Comparison of ENCODE assay signal across 13 cellular contexts in the genomic region with DNA sequence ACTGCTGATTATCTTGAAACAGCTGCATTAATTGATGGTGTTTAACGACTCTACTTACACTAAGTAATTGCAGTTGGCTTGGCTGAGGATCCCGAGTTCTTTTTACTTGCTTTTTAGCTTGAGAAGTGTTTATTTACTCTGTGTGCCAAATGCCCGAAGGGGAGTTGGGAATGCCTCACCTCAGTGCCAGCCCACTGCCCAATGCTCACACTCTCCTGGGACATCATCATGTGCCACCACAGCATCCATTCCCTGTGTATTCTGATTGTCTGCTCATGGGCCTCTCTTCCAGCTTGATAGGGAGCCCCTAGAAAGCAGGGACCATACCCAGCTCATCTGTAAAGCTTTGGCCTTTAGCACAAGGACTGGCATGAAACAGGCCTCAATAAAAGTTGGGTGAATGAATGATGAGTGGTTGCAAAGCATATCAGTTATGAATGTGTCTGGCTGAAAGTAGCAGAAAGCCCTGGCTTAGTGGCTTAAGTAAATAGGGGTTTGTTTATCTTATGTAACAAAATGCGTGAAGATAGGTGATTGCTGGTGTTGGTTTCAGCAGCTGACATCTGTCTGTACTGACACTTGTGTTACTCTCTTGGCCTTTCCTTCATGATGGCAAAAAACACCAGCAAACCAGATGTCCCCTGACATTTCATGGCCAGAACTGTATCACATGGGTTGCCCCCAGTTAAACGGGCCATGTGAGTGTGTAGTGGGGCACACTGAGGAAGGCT. TPM values are rescaled to one million over a fixed set of nuclear protein-coding genes. Genes with fewer than 3 reads are reported as not detected.
DNase-seq lines count a peak whose midpoint lies in the region; TF ChIP-seq lines count a peak whose summit lies in the region.
"Had no signal": no experiment of that assay in that cellular context is flagged by ENCODE, and none has a peak within 500 bp of the region (broad histone marks: within the 10 kb centered on the region; RNA-seq: fewer than 3 reads in every experiment).

No MANE protein-coding gene starts in this region.

- peak overlapping the region; percentile 7 for H2AFZ ChIP-seq in mammary epithelial cell (ENCODE audit: low read depth, low read length)
- no peak overlapping the region for H2AFZ ChIP-seq in OCI-LY7 (ENCODE audit: low read length)

- H3K4me3 ChIP-seq in mammary epithelial cell (replicated peaks in 1 of 3; ENCODE audit: insufficient read depth in 1 of 3, low read depth in 2 of 3, low read length in 3 of 3), result no peak overlapping the region
- H3K4me3 ChIP-seq in breast epithelium, result no peak overlapping the region
- H3K4me3 ChIP-seq in MG63, result no peak overlapping the region
- H3K4me3 ChIP-seq in skeletal muscle tissue (ENCODE audit: low read length in 3 of 3), result no peak overlapping the region
- no peak overlapping the region for H3K4me3 ChIP-seq in OCI-LY7 (ENCODE audit: low read depth, low read length, poor library complexity, severe bottlenecking)

- no peaks in the 10 kb centered on the region for H3K79me2 ChIP-seq in mammary epithelial cell (ENCODE audit: insufficient read depth, low read length)
- H3K79me2 ChIP-seq in OCI-LY7 (ENCODE audit: insufficient read depth, low read depth, low read length), result no peaks in the 10 kb centered on the region

- TF ChIP-seq POLR2A in breast epithelium (IDR thresholded peaks at IDR 0.05), result no peak

- TF ChIP-seq CTCF in mammary epithelial cell (conservative IDR thresholded peaks at IDR 0.05 in 1 of 2, IDR thresholded peaks at IDR 0.05 in 1 of 2; ENCODE audit: extremely low read depth in 1 of 2, insufficient read depth in 1 of 2, low read depth in 1 of 2, low read length in 2 of 2), result no peak
- TF ChIP-seq CTCF in breast epithelium (IDR thresholded peaks at IDR 0.05), result no peak
- TF ChIP-seq CTCF in OCI-LY7 (conservative IDR thresholded peaks at IDR 0.05; ENCODE audit: low read length), result no peak

- no peak overlapping the region for H3K4me2 ChIP-seq in mammary epithelial cell (ENCODE audit: insufficient read depth, low read depth, low read length)
- no peak overlapping the region for H3K4me2 ChIP-seq in OCI-LY7 (ENCODE audit: low read length)

- no TSS peak for BruUV-seq in mammary epithelial cell (replicated peaks; lab: Mats Ljungman, UMichigan)
- BruUV-seq in OCI-LY7 (replicated peaks; lab: Mats Ljungman, UMichigan), result no TSS peak

- CTCF ChIA-PET in mammary epithelial cell (lab: Charles Lee; ENCODE audit: low non-redundant PET) (no interaction called here), OCI-LY7 (lab: Charles Lee; ENCODE audit: unreplicated experiment) (no interaction called here)

- in situ Hi-C loops in mammary epithelial cell (cut with MboI; ENCODE audit: low sequenced_read_pairs in 2 of 2), result no loop called here

- H3K27ac ChIP-seq in mammary epithelial cell (ENCODE audit: insufficient read depth, low read depth, low read length) (no peak overlapping the region), breast epithelium (no peak overlapping the region), skeletal muscle tissue (ENCODE audit: low read depth, low read length) (peak overlapping the region; percentile 36), OCI-LY7 (ENCODE audit: low read depth, low read length, poor library complexity, severe bottlenecking) (no peak overlapping the region)

- H3K9ac ChIP-seq in mammary epithelial cell (ENCODE audit: insufficient read depth, low read length) (no peak overlapping the region), skeletal muscle tissue (ENCODE audit: low read depth in 1 of 3, low read length in 3 of 3) (no peak overlapping the region)

- H3K9me2 ChIP-seq in OCI-LY7 (ENCODE audit: insufficient read depth, low read length), result no peaks in the 10 kb centered on the region

- peak overlapping the region; percentile 5 for H3K27ac Mint-ChIP-seq in activated T-helper 1 cell treated with anti-CD3 and anti-CD28 coated beads, Interleukin-12 subunit alpha, Interleukin-12 subunit beta, Interleukin-2, Interleukin-4 antibody, amounts not matched to agents 30 ng/mL and 10 ng/mL and 1 ng/mL, durations not matched to agents 14 hours and 24 hours and 36 hours

- H3K9me3 ChIP-seq in mammary epithelial cell (replicated peaks; ENCODE audit: insufficient read depth, low read length) (no peaks in the 10 kb centered on the region), breast epithelium (no peaks in the 10 kb centered on the region), MG63 (no peaks in the 10 kb centered on the region), skeletal muscle tissue (ENCODE audit: control insufficient read depth in 3 of 3, low read length in 3 of 3) (no peaks in the 10 kb centered on the region), OCI-LY7 (ENCODE audit: low read length) (no peaks in the 10 kb centered on the region)

- H3K4me1 ChIP-seq in mammary epithelial cell (ENCODE audit: insufficient read depth, low read length), result peaks cover 19% of the 10 kb centered on the region
- H3K4me1 ChIP-seq in breast epithelium, result no peaks in the 10 kb centered on the region
- H3K4me1 ChIP-seq in skeletal muscle tissue (ENCODE audit: control insufficient read depth in 3 of 3, insufficient read depth in 3 of 3, low read length in 3 of 3), result peaks cover 50 to 65% (median 50%) of the 10 kb centered on the region in 3 donors
- no peaks in the 10 kb centered on the region for H3K4me1 ChIP-seq in OCI-LY7 (ENCODE audit: insufficient read depth, low read length, poor library complexity, severe bottlenecking)

- H3K36me3 ChIP-seq in mammary epithelial cell (ENCODE audit: insufficient read depth, low read length), result no peaks in the 10 kb centered on the region
- H3K36me3 ChIP-seq in breast epithelium, result no peaks in the 10 kb centered on the region
- H3K36me3 ChIP-seq in MG63, result peaks cover 32% of the 10 kb centered on the region
- peaks cover 0 to 2% (median 0%) of the 10 kb centered on the region in 3 donors for H3K36me3 ChIP-seq in skeletal muscle tissue (ENCODE audit: control insufficient read depth in 3 of 3, insufficient read depth in 3 of 3, low read length in 3 of 3)
- H3K36me3 ChIP-seq in OCI-LY7 (ENCODE audit: insufficient read depth, low read length), result no peaks in the 10 kb centered on the region

- H4K20me1 ChIP-seq in mammary epithelial cell (ENCODE audit: insufficient read depth, low read length), result no peaks in the 10 kb centered on the region
- no peaks in the 10 kb centered on the region for H4K20me1 ChIP-seq in OCI-LY7 (ENCODE audit: insufficient read depth, low read length)

- H3K36me3 Mint-ChIP-seq in activated T-helper 1 cell treated with anti-CD3 and anti-CD28 coated beads, Interleukin-12 subunit alpha, Interleukin-12 subunit beta, Interleukin-2, Interleukin-4 antibody, amounts not matched to agents 30 ng/mL and 10 ng/mL and 1 ng/mL, durations not matched to agents 14 hours and 24 hours and 36 hours (ENCODE audit: low read depth), result peaks cover 31% of the 10 kb centered on the region

- intact Hi-C loops in mammary epithelial cell (cut with micrococcal nuclease), result no loop called here
- intact Hi-C loops in breast epithelium (cut with DNase I; ENCODE audit: low total_unique reads), result loop anchor here (5.0 kb wide), 1 partner anchor 1763 kb away; a partner anchor contains a TSS
- intact Hi-C loops in activated T-helper 1 cell treated with anti-CD3 and anti-CD28 coated beads, Interleukin-12 subunit alpha, Interleukin-12 subunit beta, Interleukin-2, Interleukin-4 antibody, amounts not matched to agents 30 ng/mL and 10 ng/mL and 1 ng/mL, durations not matched to agents 14 hours and 24 hours and 36 hours (cut with micrococcal nuclease), result loop anchor here (10.0 kb wide), 1 partner anchor 635 kb away; a partner anchor contains a TSS
- intact Hi-C loops in OCI-LY7 (cut with micrococcal nuclease; ENCODE audit: unreplicated experiment), result no loop called here

- POLR2A ChIA-PET in OCI-LY7 (lab: Charles Lee), result interaction anchor here (1.5 to 1.9 kb wide), 2 partner anchors 9 to 15 kb away, joined by 5 to 8 read pairs; no protein-coding TSS in a partner anchor

- H3K27me3 ChIP-seq in mammary epithelial cell (ENCODE audit: insufficient read depth, low read length) (no peaks in the 10 kb centered on the region), breast epithelium (no peaks in the 10 kb centered on the region), MG63 (no peaks in the 10 kb centered on the region), skeletal muscle tissue (ENCODE audit: control insufficient read depth in 3 of 3, insufficient read depth in 3 of 3, low read length in 3 of 3) (no peaks in the 10 kb centered on the region)

- no peak overlapping the region for H3K4me3 Mint-ChIP-seq in activated T-helper 1 cell treated with anti-CD3 and anti-CD28 coated beads, Interleukin-12 subunit alpha, Interleukin-12 subunit beta, Interleukin-2, Interleukin-4 antibody, amounts not matched to agents 30 ng/mL and 10 ng/mL and 1 ng/mL, durations not matched to agents 14 hours and 24 hours and 36 hours

- no peaks in the 10 kb centered on the region for H3K9me3 Mint-ChIP-seq in activated T-helper 1 cell treated with anti-CD3 and anti-CD28 coated beads, Interleukin-12 subunit alpha, Interleukin-12 subunit beta, Interleukin-2, Interleukin-4 antibody, amounts not matched to agents 30 ng/mL and 10 ng/mL and 1 ng/mL, durations not matched to agents 14 hours and 24 hours and 36 hours

- dilution Hi-C loops in mammary epithelial cell (cut with HindIII; ENCODE audit: low sequenced_read_pairs), result no loop called here

- DNase-seq in mammary epithelial cell (no peak), breast epithelium (ENCODE audit: low spot score in 2 of 2) (no peak), MG63 (peak; percentile 47), OCI-LY7 (ENCODE audit: low spot score) (no peak)
- DNase-seq in activated T-helper 1 cell treated with anti-CD3 and anti-CD28 coated beads, Interleukin-12 subunit alpha, Interleukin-12 subunit beta, Interleukin-2, Interleukin-4 antibody, amounts not matched to agents 30 ng/mL and 10 ng/mL and 1 ng/mL, durations not matched to agents 14 hours and 24 hours and 36 hours (ENCODE audit: low spot score), result no peak
- DNase-seq in activated CD4-positive, CD25-positive, alpha-beta regulatory T cell (lab: John Stamatoyannopoulos, UW), result no peak
- DNase-seq in activated CD4-positive, CD25-positive, alpha-beta regulatory T cell treated with anti-CD3 and anti-CD28 coated beads, Interleukin-2, amount 50 U/mL, for 72 hours, result no peak
- DNase-seq: effector CD8-positive, alpha-beta T cell; foreskin melanocyte; GF-D8; KG1; NCI-H524 had no signal

- no peaks in the 10 kb centered on the region for H3K27me3 Mint-ChIP-seq in activated T-helper 1 cell treated with anti-CD3 and anti-CD28 coated beads, Interleukin-12 subunit alpha, Interleukin-12 subunit beta, Interleukin-2, Interleukin-4 antibody, amounts not matched to agents 30 ng/mL and 10 ng/mL and 1 ng/mL, durations not matched to agents 14 hours and 24 hours and 36 hours (ENCODE audit: insufficient read depth)

- whole genome bisulfite sequencing in mammary epithelial cell (ENCODE audit: low coverage, missing lambda C conversion rate), result 71% methylated on average over 5 of the region's 5 CpGs

- peaks cover 70% of the 10 kb centered on the region for H3K4me1 Mint-ChIP-seq in activated T-helper 1 cell treated with anti-CD3 and anti-CD28 coated beads, Interleukin-12 subunit alpha, Interleukin-12 subunit beta, Interleukin-2, Interleukin-4 antibody, amounts not matched to agents 30 ng/mL and 10 ng/mL and 1 ng/mL, durations not matched to agents 14 hours and 24 hours and 36 hours (ENCODE audit: low read depth)

RNA-seq across cellular contexts. Expression of a gene that starts 8.1 kb away (rescaled TPM):
- 1 to 10 TPM; 2.5 to 6.3 TPM for total RNA-seq in mammary epithelial cell
- 3.3 TPM for polyA plus RNA-seq in mammary epithelial cell
- 10.2 TPM for polyA minus RNA-seq in mammary epithelial cell
- total RNA-seq in breast epithelium, result 10 to 100 TPM; 10.7 to 20.8 (median 19.0) TPM
- 39.1 and 40.5 TPM in 2 replicates for total RNA-seq in MG63 (2014; rRNA removed; shearing (Covaris generic); ENCODE audit: low replicate concordance)
- total RNA-seq in activated T-helper 1 cell treated with anti-CD3 and anti-CD28 coated beads, Interleukin-12 subunit alpha, Interleukin-12 subunit beta, Interleukin-2, Interleukin-4 antibody, amounts not matched to agents 30 ng/mL and 10 ng/mL and 1 ng/mL, durations not matched to agents 14 hours and 24 hours and 36 hours, result 11.6 and 12.1 TPM in 2 replicates
- 17.2 TPM for total RNA-seq in skeletal muscle tissue
- total RNA-seq in OCI-LY7 (2014; rRNA removed; shearing (Covaris generic)), result 1.9 and 3.6 TPM in 2 replicates
- total RNA-seq in OCI-LY7 (2022), result 4.2 and 6.3 TPM in 2 replicates

Comparison
In these comparisons a context has a peak if more than half of its experiments do, and no peak if none do; other contexts are left out.
1. intact Hi-C loops: an anchor here in breast epithelium (5.0 kb wide) and activated T-helper 1 cell treated with anti-CD3 and anti-CD28 coated beads, Interleukin-12 subunit alpha, Interleukin-12 subunit beta, Interleukin-2, Interleukin-4 antibody, amounts not matched to agents 30 ng/mL and 10 ng/mL and 1 ng/mL, durations not matched to agents 14 hours and 24 hours and 36 hours (10.0 kb wide); none called in mammary epithelial cell and OCI-LY7.